ENCODE assay signal across 24 cellular contexts in the genomic region with DNA sequence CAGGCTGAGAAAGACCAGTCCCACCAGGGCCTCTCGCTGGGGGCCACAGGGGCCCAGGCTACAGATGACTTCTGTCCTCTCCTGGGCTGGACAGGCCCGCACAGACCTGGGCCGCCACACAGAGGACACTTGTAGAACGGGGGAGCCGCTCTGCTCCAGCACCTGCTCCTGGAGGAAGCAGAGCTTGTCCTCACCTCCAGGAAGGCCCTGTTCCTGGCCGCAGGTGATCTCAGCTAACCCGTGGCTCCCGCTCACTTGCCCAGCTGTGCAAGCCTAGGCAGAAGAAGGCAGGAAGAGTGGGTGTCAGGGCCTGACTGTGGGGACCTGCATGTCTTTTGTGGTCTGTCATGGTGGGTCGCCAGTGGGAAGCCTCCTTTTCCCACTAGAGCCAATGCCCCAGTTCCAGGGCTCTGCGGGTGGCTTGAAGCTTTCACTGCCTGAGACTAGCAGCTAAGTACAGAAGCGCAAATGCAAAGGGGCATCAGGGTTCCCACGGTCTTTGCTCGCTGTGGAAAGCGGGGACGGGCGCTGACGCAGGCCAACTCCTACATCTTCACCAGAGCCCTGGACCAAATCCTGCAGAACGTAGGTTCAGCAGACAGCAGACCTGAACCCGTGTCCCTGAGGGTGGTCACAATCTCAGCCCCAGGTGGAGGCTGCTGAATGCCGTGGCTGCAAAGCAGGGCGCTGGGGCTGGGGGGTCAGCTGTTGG. TPM values are rescaled to one million over a fixed set of nuclear protein-coding genes. Genes with fewer than 3 reads are reported as not detected.
A peak's percentile ranks its signal among the peaks of the same experiment; 100 is the strongest.
DNase-seq lines count a peak whose midpoint lies in the region; ATAC-seq and TF ChIP-seq lines count a peak whose summit lies in the region.
"Had no signal": no experiment of that assay in that cellular context is flagged by ENCODE, and none has a peak within 500 bp of the region (broad histone marks: within the 10 kb centered on the region; RNA-seq: fewer than 3 reads in every experiment).

No MANE protein-coding gene starts in this region.

- ATAC-seq in WTC11: peak; percentile 24; the same call in 1 of the 2 replicates
- ATAC-seq in mucosa of descending colon: peak; percentile 79
- no peak for ATAC-seq in GM19035 (IDR thresholded peaks at IDR 0.05; ENCODE audit: unreplicated experiment)
- ATAC-seq: activated T-cell treated with anti-CD3 and anti-CD28 coated beads, Interleukin-2, amount 50 U/mL, for 72 hours; left ventricle myocardium superior had no signal

- H3K36me3 ChIP-seq in breast epithelium (no peaks in the 10 kb centered on the region), mucosa of descending colon (ENCODE audit: low read depth) (no peaks in the 10 kb centered on the region)
- H3K36me3 ChIP-seq: BLaER1 treated with 17β-estradiol and CSF1 and Interleukin-3, amounts not matched to agents 10 nM and 100 nM; cardiac muscle cell; heart left ventricle; prostate gland; stomach had no signal

- H3K27ac Mint-ChIP-seq in MCF 10A (ENCODE audit: low read depth, unreplicated experiment): no peak overlapping the region
- H3K27ac Mint-ChIP-seq in WTC11: no peak overlapping the region
- H3K27ac Mint-ChIP-seq in type B pancreatic cell: no peak overlapping the region
- H3K27ac Mint-ChIP-seq: activated T-cell treated with anti-CD3 and anti-CD28 coated beads, Interleukin-2, amount 50 U/mL, for 72 hours had no signal

- TF ChIP-seq CTCF in breast epithelium (IDR thresholded peaks at IDR 0.05) (no peak), MCF 10A (IDR thresholded peaks at IDR 0.05; ENCODE audit: unreplicated experiment) (no peak), WTC11 (IDR thresholded peaks at IDR 0.05) (no peak), mucosa of descending colon (IDR thresholded peaks at IDR 0.05) (no peak), type B pancreatic cell (conservative IDR thresholded peaks at IDR 0.05) (no peak)

- DNase-seq in breast epithelium (ENCODE audit: low spot score in 2 of 2) (peak in 1 of 2 donors; percentile 40), MCF 10A (ENCODE audit: unreplicated experiment) (no peak), WTC11 (ENCODE audit: low spot score) (no peak), mucosa of descending colon (no peak), type B pancreatic cell (ENCODE audit: extremely low spot score, unreplicated experiment) (peak; percentile 60), DMS153 treated with DMSO at 0.1 percent for 48 hours (lab: John Stamatoyannopoulos, UW; ENCODE audit: unreplicated experiment) (no peak), GM19238 (ENCODE audit: insufficient read length, low spot score) (no peak)
- DNase-seq: activated naive CD4-positive, alpha-beta T cell treated with anti-CD3 and anti-CD28 coated beads, Interleukin-2, amount 50 U/mL, for 16 hours; activated T-cell treated with anti-CD3 and anti-CD28 coated beads, Interleukin-2, amount 50 U/mL, for 72 hours; dermis blood vessel endothelial cell; GOT3; heart left ventricle; left ventricle myocardium superior; MM.1S; NCI-H1436 treated with DMSO at 0.1 percent for 48 hours; NCI-H2171 treated with DMSO at 0.1 percent for 48 hours; NCI-H526; stomach had no signal

- TF ChIP-seq POLR2A in breast epithelium (IDR thresholded peaks at IDR 0.05): no peak

- no peaks in the 10 kb centered on the region for H3K9me3 Mint-ChIP-seq in MCF 10A (ENCODE audit: unreplicated experiment)
- H3K9me3 Mint-ChIP-seq in WTC11: no peaks in the 10 kb centered on the region
- H3K9me3 Mint-ChIP-seq in type B pancreatic cell: no peaks in the 10 kb centered on the region
- H3K9me3 Mint-ChIP-seq: activated T-cell treated with anti-CD3 and anti-CD28 coated beads, Interleukin-2, amount 50 U/mL, for 72 hours; neural crest cell had no signal

- no peaks in the 10 kb centered on the region for H3K4me1 ChIP-seq in breast epithelium
- no peaks in the 10 kb centered on the region for H3K4me1 ChIP-seq in mucosa of descending colon (ENCODE audit: low read depth)
- H3K4me1 ChIP-seq: BLaER1 treated with 17β-estradiol and CSF1 and Interleukin-3, amounts not matched to agents 10 nM and 100 nM; heart left ventricle; prostate gland; stomach had no signal

- H3K36me3 Mint-ChIP-seq in MCF 10A (ENCODE audit: insufficient read depth, unreplicated experiment): no peaks in the 10 kb centered on the region
- H3K36me3 Mint-ChIP-seq in WTC11: no peaks in the 10 kb centered on the region
- no peaks in the 10 kb centered on the region for H3K36me3 Mint-ChIP-seq in type B pancreatic cell

- H3K4me1 Mint-ChIP-seq in MCF 10A (ENCODE audit: insufficient read depth, unreplicated experiment) (no peaks in the 10 kb centered on the region), WTC11 (peaks cover 15% of the 10 kb centered on the region), type B pancreatic cell (ENCODE audit: unreplicated experiment) (no peaks in the 10 kb centered on the region)

- H3K27me3 ChIP-seq in breast epithelium: no peaks in the 10 kb centered on the region

- CTCF ChIA-PET in MCF 10A (lab: Yijun Ruan, JAX) (interaction anchor here (1.1 kb wide), 2 partner anchors 25 to 761 kb away, joined by 3 read pairs; no protein-coding TSS in a partner anchor), WTC11 (lab: Charles Lee) (interaction anchor here (0.7 to 1.7 kb wide), 7 partner anchors 12 to 771 kb away, joined by 3 to 12 read pairs (median 3); a partner anchor contains a TSS)

- BruUV-seq in MCF 10A (replicated peaks; lab: Mats Ljungman, UMichigan): no TSS peak

- POLR2A ChIA-PET in MCF 10A (lab: Yijun Ruan, JAX) (no interaction called here), WTC11 (lab: Charles Lee) (interaction anchor here (1.0 kb wide), 1 partner anchor 273 kb away, joined by 3 read pairs; no protein-coding TSS in a partner anchor)

- intact Hi-C loops in breast epithelium (cut with DNase I; ENCODE audit: low total_unique reads): no loop called here
- intact Hi-C loops in MCF 10A (cut with micrococcal nuclease): no loop called here
- intact Hi-C loops in mucosa of descending colon (cut with DNase I, micrococcal nuclease): no loop called here

- H3K27me3 Mint-ChIP-seq in MCF 10A (ENCODE audit: insufficient read depth, unreplicated experiment): no peaks in the 10 kb centered on the region
- peaks cover 12% of the 10 kb centered on the region for H3K27me3 Mint-ChIP-seq in WTC11 (ENCODE audit: low read depth)
- peaks cover 15% of the 10 kb centered on the region for H3K27me3 Mint-ChIP-seq in type B pancreatic cell

- peak overlapping the region; percentile 49 to 52 for H3K27ac ChIP-seq in breast epithelium
- H3K27ac ChIP-seq: BLaER1 treated with 17β-estradiol and CSF1 and Interleukin-3, amounts not matched to agents 10 nM and 100 nM; cardiac muscle cell; heart left ventricle; prostate gland; skin epidermis; stomach had no signal

- H3K4me3 Mint-ChIP-seq in MCF 10A (ENCODE audit: unreplicated experiment) (no peak overlapping the region), WTC11 (no peak overlapping the region), type B pancreatic cell (no peak overlapping the region)
- H3K4me3 Mint-ChIP-seq: activated T-cell treated with anti-CD3 and anti-CD28 coated beads, Interleukin-2, amount 50 U/mL, for 72 hours had no signal

- no peak overlapping the region for H3K4me3 ChIP-seq in breast epithelium
- no peak overlapping the region for H3K4me3 ChIP-seq in mucosa of descending colon
- H3K4me3 ChIP-seq: BLaER1 treated with 17β-estradiol and CSF1 and Interleukin-3, amounts not matched to agents 10 nM and 100 nM; cardiac muscle cell; heart left ventricle; prostate gland; skin epidermis; stomach had no signal

- no peaks in the 10 kb centered on the region for H3K9me3 ChIP-seq in breast epithelium
- no peaks in the 10 kb centered on the region for H3K9me3 ChIP-seq in mucosa of descending colon
- H3K9me3 ChIP-seq: heart left ventricle, prostate gland, stomach had no signal

TF ChIP-seq in WTC11, 78 proteins besides CTCF, POLR2A, EP300 and RAD21:
- no peak for TF ChIP-seq MYBL2 (CRISPR knock-in tag; IDR thresholded peaks at IDR 0.05)
- TF ChIP-seq SMAD4 (CRISPR knock-in tag; IDR thresholded peaks at IDR 0.05): no peak
- TF ChIP-seq OVOL2 (CRISPR knock-in tag; IDR thresholded peaks at IDR 0.05; ENCODE audit: borderline replicate concordance): no peak
- TF ChIP-seq ZBTB21 (CRISPR knock-in tag; IDR thresholded peaks at IDR 0.05; ENCODE audit: borderline replicate concordance): no peak
- TF ChIP-seq, protein P1, sequence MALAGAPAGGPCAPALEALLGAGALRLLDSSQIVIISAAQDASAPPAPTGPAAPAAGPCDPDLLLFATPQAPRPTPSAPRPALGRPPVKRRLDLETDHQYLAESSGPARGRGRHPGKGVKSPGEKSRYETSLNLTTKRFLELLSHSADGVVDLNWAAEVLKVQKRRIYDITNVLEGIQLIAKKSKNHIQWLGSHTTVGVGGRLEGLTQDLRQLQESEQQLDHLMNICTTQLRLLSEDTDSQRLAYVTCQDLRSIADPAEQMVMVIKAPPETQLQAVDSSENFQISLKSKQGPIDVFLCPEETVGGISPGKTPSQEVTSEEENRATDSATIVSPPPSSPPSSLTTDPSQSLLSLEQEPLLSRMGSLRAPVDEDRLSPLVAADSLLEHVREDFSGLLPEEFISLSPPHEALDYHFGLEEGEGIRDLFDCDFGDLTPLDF (CRISPR knock-in tag; IDR thresholded peaks at IDR 0.05): no peak
- TF ChIP-seq IRF2 (CRISPR knock-in tag; IDR thresholded peaks at IDR 0.05; ENCODE audit: borderline replicate concordance, low read depth): no peak
- no peak for TF ChIP-seq ZNF317 (CRISPR knock-in tag; IDR thresholded peaks at IDR 0.05; ENCODE audit: borderline replicate concordance, low read depth)
- TF ChIP-seq RORB (CRISPR knock-in tag; IDR thresholded peaks at IDR 0.05): no peak
- TF ChIP-seq FOXJ3 (CRISPR knock-in tag; IDR thresholded peaks at IDR 0.05; ENCODE audit: borderline replicate concordance): no peak
- TF ChIP-seq GABPB1 (CRISPR knock-in tag; IDR thresholded peaks at IDR 0.05): no peak
- no peak for TF ChIP-seq ZNF219 (CRISPR knock-in tag; IDR thresholded peaks at IDR 0.05; ENCODE audit: borderline replicate concordance)

RNA-seq across cellular contexts. Expression of a gene that starts 8.8 kb away (rescaled TPM):
- total RNA-seq in breast epithelium: 10 to 100 TPM; 10.1 to 14.8 (median 13.8) TPM
- 61.8 and 77.4 TPM in 2 replicates for total RNA-seq in MCF 10A (2022)
- 33.6 to 47.0 TPM (median 33.8 TPM) in 3 replicates for total RNA-seq in WTC11 (2021)
- total RNA-seq in mucosa of descending colon: 10 to 100 TPM; 66.8 to 89.9 (median 69.9) TPM
- total RNA-seq in type B pancreatic cell (ENCODE audit: low replicate concordance): 26.5 and 51.5 TPM in 2 replicates

RNA-seq across cellular contexts. Expression of a gene that starts 55.4 kb away (rescaled TPM):
- 10 to 100 TPM in 1 of 3 donors, 1 to 10 TPM in 2; 3.5 to 11.4 (median 9.2) TPM for total RNA-seq in breast epithelium
- 1.0 and 1.2 TPM in 2 replicates for total RNA-seq in MCF 10A (2022)
- total RNA-seq in WTC11 (2021): 5.4 to 6.4 TPM (median 5.5 TPM) in 3 replicates
- total RNA-seq in mucosa of descending colon: 10 to 100 TPM in 1 of 3 donors, 1 to 10 TPM in 2; 6.5 to 10.6 (median 7.8) TPM
- total RNA-seq in type B pancreatic cell (ENCODE audit: low replicate concordance): 6.6 and 11.5 TPM in 2 replicates
